In the genomic region with DNA sequence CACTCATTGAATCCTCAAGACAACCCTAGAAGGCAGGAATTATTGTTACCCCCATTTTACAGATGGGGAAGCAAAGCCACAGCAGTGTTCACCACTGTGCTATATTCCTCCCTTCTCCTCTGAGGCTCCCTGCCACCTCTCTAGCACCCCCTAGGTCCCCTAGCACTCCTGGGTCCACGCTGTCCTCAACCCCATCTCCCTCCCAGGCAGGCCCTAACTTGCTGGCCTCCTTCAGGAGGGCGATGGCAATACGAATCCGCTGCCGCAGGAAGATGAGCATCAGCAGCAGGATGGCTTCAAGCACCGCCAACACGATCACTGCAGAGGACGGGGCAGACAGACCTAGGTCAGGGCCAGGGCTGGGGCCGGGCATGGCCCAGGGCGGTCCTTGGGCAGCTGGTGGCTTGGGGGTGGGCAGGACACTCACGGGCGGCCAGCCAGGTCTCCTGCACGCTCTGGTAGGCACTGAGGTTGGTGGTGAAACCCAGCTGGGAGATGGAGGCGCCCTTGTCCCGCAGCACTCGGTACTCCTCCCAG, we compare ENCODE assay signal across 16 cellular contexts. TPM values are rescaled to one million over a fixed set of nuclear protein-coding genes. Genes with fewer than 3 reads are reported as not detected.
DNase-seq lines count a peak whose midpoint lies in the region; ATAC-seq and TF ChIP-seq lines count a peak whose summit lies in the region.
"Had no signal": no experiment of that assay in that cellular context is flagged by ENCODE, and none has a peak within 500 bp of the region (broad histone marks: within the 10 kb centered on the region; RNA-seq: fewer than 3 reads in every experiment).

No MANE protein-coding gene starts in this region.

- H3K4me3 ChIP-seq in right cardiac atrium (ENCODE audit: low read length) (no peak overlapping the region), right atrium auricular region (no peak overlapping the region), vagina (no peak overlapping the region)
- H3K4me3 ChIP-seq: esophagus squamous epithelium, uterus had no signal

- WGBS in right cardiac atrium = 77% methylated on average over 16 of the region's 16 CpGs

- ATAC-seq in right cardiac atrium (peak in 1 of 2 donors; percentile 24), GM21390 (IDR thresholded peaks at IDR 0.05; ENCODE audit: unreplicated experiment) (no peak)

- H3K9me3 ChIP-seq in right cardiac atrium (ENCODE audit: control insufficient read depth, low read length) (no peaks in the 10 kb centered on the region), right atrium auricular region (no peaks in the 10 kb centered on the region), vagina (no peaks in the 10 kb centered on the region)
- H3K9me3 ChIP-seq: esophagus squamous epithelium, uterus had no signal

- H3K27me3 ChIP-seq in right cardiac atrium (ENCODE audit: control insufficient read depth, insufficient read depth) (no peaks in the 10 kb centered on the region), right atrium auricular region (no peaks in the 10 kb centered on the region), vagina (no peaks in the 10 kb centered on the region)
- H3K27me3 ChIP-seq: esophagus squamous epithelium, uterus had no signal

- TF ChIP-seq POLR2A in vagina (IDR thresholded peaks at IDR 0.05) = no peak

- no peak for TF ChIP-seq CTCF in right atrium auricular region (IDR thresholded peaks at IDR 0.05)
- TF ChIP-seq CTCF in vagina (IDR thresholded peaks at IDR 0.05) = no peak

- H3K36me3 ChIP-seq in right atrium auricular region = no peaks in the 10 kb centered on the region
- H3K36me3 ChIP-seq in vagina = no peaks in the 10 kb centered on the region
- H3K36me3 ChIP-seq: esophagus squamous epithelium, uterus had no signal

- H3K27ac ChIP-seq in right cardiac atrium (ENCODE audit: low read length) = no peak overlapping the region
- no peak overlapping the region for H3K27ac ChIP-seq in right atrium auricular region
- peak overlapping the region; percentile 39 for H3K27ac ChIP-seq in vagina
- H3K27ac ChIP-seq: esophagus squamous epithelium, parathyroid adenoma, uterus had no signal

- DNase-seq in right cardiac atrium = peak in 2 of 3 donors; percentile 37 to 44
- DNase-seq in right atrium auricular region (ENCODE audit: low spot score) = no peak
- DNase-seq in SHP77 (lab: John Stamatoyannopoulos, UW) = peak; percentile 47 to 64
- DNase-seq in glomerular visceral epithelial cell (ENCODE audit: extremely low spot score) = peak; percentile 73
- no peak for DNase-seq in vagina (ENCODE audit: extremely low spot score in 2 of 2)
- no peak for DNase-seq in H4 (ENCODE audit: low spot score)
- no peak for DNase-seq in activated CD4-positive, CD25-positive, alpha-beta regulatory T cell (lab: John Stamatoyannopoulos, UW)
- DNase-seq: esophagus squamous epithelium, KBM-7, NCI-H187, T1000, uterus had no signal

- intact Hi-C loops in right cardiac atrium (cut with DNase I) = no loop called here
- intact Hi-C loops in vagina (cut with DNase I) = no loop called here

- H3K4me1 ChIP-seq in right cardiac atrium (ENCODE audit: control insufficient read depth, insufficient read depth, low read length) (no peaks in the 10 kb centered on the region), right atrium auricular region (no peaks in the 10 kb centered on the region), vagina (peaks cover 8% of the 10 kb centered on the region)
- H3K4me1 ChIP-seq: uterus had no signal

RNA-seq across cellular contexts. Expression of gene NEU1, which starts 7.8 kb away (rescaled TPM):
- total RNA-seq in right cardiac atrium (10 to 100 TPM; 18.5 to 28.2 (median 22.7) TPM), right atrium auricular region (10 to 100 TPM; 28.0 to 37.7 TPM), vagina (26.0 TPM)
- 26.0 TPM for polyA plus RNA-seq in right cardiac atrium
- total RNA-seq in H4 (2014; rRNA removed; shearing (Covaris generic)) = 91.5 and 101 TPM in 2 replicates

RNA-seq across cellular contexts. Expression of gene SLC44A4, which starts 8.3 kb away (rescaled TPM):
- total RNA-seq in right cardiac atrium (not detected), right atrium auricular region (not detected), vagina (5.9 TPM)
- polyA plus RNA-seq in right cardiac atrium = 0.05 TPM
- total RNA-seq in H4 (2014; rRNA removed; shearing (Covaris generic)) = not detected in 2 replicates
- total RNA-seq: activated CD8-positive, alpha-beta memory T cell treated with anti-CD3 and anti-CD28 coated beads for 36 hours; chondrocyte had no signal

RNA-seq across cellular contexts. Expression of gene EHMT2, which starts 27.0 kb away (rescaled TPM):
- 10 to 100 TPM; 13.5 to 24.0 (median 20.0) TPM for total RNA-seq in right cardiac atrium
- polyA plus RNA-seq in right cardiac atrium = 15.7 TPM
- 10 to 100 TPM; 10.5 to 19.1 TPM for total RNA-seq in right atrium auricular region
- 45.2 TPM for total RNA-seq in vagina
- 44.6 and 49.6 TPM in 2 replicates for total RNA-seq in H4 (2014; rRNA removed; shearing (Covaris generic))

RNA-seq across cellular contexts. Expression of gene ZBTB12, which starts 31.4 kb away (rescaled TPM):
- 1 to 10 TPM; 1.6 to 5.0 (median 3.4) TPM for total RNA-seq in right cardiac atrium
- polyA plus RNA-seq in right cardiac atrium = 2.4 TPM
- total RNA-seq in right atrium auricular region = under 1 TPM; 0.47 to 0.52 TPM
- 1.7 TPM for total RNA-seq in vagina
- 0.62 and 0.70 TPM in 2 replicates for total RNA-seq in H4 (2014; rRNA removed; shearing (Covaris generic))

RNA-seq across cellular contexts. Expression of gene HSPA1B, which starts 42.9 kb away (rescaled TPM):
- 100 to 1,000 TPM; 110 to 299 (median 197) TPM for total RNA-seq in right cardiac atrium
- 114 TPM for polyA plus RNA-seq in right cardiac atrium
- total RNA-seq in right atrium auricular region = 100 to 1,000 TPM; 131 to 232 TPM
- total RNA-seq in vagina = 466 TPM
- total RNA-seq in H4 (2014; rRNA removed; shearing (Covaris generic)) = 84.4 and 109 TPM in 2 replicates

Comparison
In these comparisons a context has a peak if more than half of its experiments do, and no peak if none do; other contexts are left out.
1. DNase-seq: peak in right cardiac atrium (2 of 3), SHP77 (2 of 2) and glomerular visceral epithelial cell (single experiment); none in right atrium auricular region (single experiment), vagina (0 of 2), H4 (single experiment) and activated CD4-positive, CD25-positive, alpha-beta regulatory T cell (0 of 4).